ENCODE assay signal across 1 cellular context in the genomic region with DNA sequence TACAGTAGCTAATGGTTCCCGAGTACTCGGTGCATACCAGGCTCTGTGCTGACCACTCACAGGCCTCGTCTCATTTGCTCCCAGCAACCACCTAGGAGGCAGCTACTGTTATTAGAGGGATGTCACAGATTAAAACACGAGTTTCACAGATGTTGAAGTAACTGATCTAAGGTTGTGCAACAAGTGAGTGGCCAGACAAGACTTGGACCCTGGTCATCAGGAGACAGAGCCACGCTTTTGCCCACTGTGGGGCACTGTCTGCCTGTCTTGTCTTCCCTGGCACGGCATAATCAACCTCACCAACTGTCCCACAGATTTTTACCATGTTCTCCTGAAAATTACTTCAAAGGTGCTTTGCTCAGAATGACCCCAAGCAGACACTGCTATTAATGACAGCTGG.
TF ChIP-seq lines count a peak whose summit lies in the region.

No MANE protein-coding gene starts in this region.

TF ChIP-seq in Ishikawa, 13 proteins besides CTCF, POLR2A, EP300 and RAD21 (continued from another document):
- TF ChIP-seq, protein P1, sequence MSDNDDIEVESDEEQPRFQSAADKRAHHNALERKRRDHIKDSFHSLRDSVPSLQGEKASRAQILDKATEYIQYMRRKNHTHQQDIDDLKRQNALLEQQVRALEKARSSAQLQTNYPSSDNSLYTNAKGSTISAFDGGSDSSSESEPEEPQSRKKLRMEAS (IDR thresholded peaks at IDR 0.05) = no peak
- no peak for TF ChIP-seq YY1 (IDR thresholded peaks at IDR 0.05; ENCODE audit: low read depth)
- no peak for TF ChIP-seq TEAD4 (IDR thresholded peaks at IDR 0.05)
- TF ChIP-seq, protein P2, sequence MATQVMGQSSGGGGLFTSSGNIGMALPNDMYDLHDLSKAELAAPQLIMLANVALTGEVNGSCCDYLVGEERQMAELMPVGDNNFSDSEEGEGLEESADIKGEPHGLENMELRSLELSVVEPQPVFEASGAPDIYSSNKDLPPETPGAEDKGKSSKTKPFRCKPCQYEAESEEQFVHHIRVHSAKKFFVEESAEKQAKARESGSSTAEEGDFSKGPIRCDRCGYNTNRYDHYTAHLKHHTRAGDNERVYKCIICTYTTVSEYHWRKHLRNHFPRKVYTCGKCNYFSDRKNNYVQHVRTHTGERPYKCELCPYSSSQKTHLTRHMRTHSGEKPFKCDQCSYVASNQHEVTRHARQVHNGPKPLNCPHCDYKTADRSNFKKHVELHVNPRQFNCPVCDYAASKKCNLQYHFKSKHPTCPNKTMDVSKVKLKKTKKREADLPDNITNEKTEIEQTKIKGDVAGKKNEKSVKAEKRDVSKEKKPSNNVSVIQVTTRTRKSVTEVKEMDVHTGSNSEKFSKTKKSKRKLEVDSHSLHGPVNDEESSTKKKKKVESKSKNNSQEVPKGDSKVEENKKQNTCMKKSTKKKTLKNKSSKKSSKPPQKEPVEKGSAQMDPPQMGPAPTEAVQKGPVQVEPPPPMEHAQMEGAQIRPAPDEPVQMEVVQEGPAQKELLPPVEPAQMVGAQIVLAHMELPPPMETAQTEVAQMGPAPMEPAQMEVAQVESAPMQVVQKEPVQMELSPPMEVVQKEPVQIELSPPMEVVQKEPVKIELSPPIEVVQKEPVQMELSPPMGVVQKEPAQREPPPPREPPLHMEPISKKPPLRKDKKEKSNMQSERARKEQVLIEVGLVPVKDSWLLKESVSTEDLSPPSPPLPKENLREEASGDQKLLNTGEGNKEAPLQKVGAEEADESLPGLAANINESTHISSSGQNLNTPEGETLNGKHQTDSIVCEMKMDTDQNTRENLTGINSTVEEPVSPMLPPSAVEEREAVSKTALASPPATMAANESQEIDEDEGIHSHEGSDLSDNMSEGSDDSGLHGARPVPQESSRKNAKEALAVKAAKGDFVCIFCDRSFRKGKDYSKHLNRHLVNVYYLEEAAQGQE (IDR thresholded peaks at IDR 0.05; ENCODE audit: low read depth) = no peak
- no peak for TF ChIP-seq EGR1 (IDR thresholded peaks at IDR 0.05)
- TF ChIP-seq TAF1 (IDR thresholded peaks at IDR 0.05; ENCODE audit: low read depth) = no peak
